Comparison of ENCODE assay signal across 11 cellular contexts in the genomic region with DNA sequence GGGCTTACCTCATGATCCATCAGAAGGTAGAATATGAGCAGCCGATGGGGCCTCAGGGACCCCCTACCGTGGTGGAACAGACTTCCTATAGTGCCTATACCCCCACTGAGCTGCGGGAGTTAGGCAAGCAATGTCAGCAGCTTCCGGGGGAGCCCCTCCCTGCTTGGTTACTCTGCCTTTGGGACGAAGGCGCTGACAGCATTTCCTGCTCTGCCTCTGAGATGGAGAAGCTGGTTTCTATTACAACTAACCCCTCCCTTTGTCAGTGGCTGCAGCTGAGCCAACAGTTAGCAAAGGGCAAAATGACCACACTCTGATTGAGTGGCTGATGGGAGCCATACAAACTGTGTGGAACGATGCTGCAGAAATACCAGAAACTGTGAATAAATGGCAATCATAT.
DNase-seq lines count a peak whose midpoint lies in the region; ATAC-seq and TF ChIP-seq lines count a peak whose summit lies in the region.
"Had no signal": no experiment of that assay in that cellular context is flagged by ENCODE, and none has a peak within 500 bp of the region (broad histone marks: within the 10 kb centered on the region; RNA-seq: fewer than 3 reads in every experiment).

No MANE protein-coding gene starts in this region.

- no peak overlapping the region for H2AFZ ChIP-seq in fibroblast of lung (ENCODE audit: low read length)

- intact Hi-C loops in Right ventricle myocardium inferior (cut with DNase I): no loop called here
- intact Hi-C loops in cardiac septum (cut with DNase I): no loop called here
- intact Hi-C loops in natural killer cell (cut with micrococcal nuclease): no loop called here

- TF ChIP-seq CTCF in fibroblast of lung (conservative IDR thresholded peaks at IDR 0.05 in 1 of 2, IDR thresholded peaks at IDR 0.05 in 1 of 2; ENCODE audit: low read depth in 1 of 2, low read length in 2 of 2): no peak
- TF ChIP-seq CTCF in tibial nerve (IDR thresholded peaks at IDR 0.05): no peak
- no peak for TF ChIP-seq CTCF in natural killer cell (IDR thresholded peaks at IDR 0.05)

- no peak overlapping the region for H3K4me3 Mint-ChIP-seq in natural killer cell

- H3K4me1 ChIP-seq in fibroblast of lung (ENCODE audit: control insufficient read depth, extremely low read depth, insufficient read depth, low read length) (no peaks in the 10 kb centered on the region), tibial nerve (peaks cover 0 to 11% (median 0%) of the 10 kb centered on the region in 4 donors)
- H3K4me1 ChIP-seq: esophagus squamous epithelium had no signal

- ATAC-seq in Right ventricle myocardium inferior: peak; percentile 92
- no peak for ATAC-seq in natural killer cell
- ATAC-seq in HG02588 (IDR thresholded peaks at IDR 0.05; ENCODE audit: unreplicated experiment): no peak
- no peak for ATAC-seq in HG02678 (IDR thresholded peaks at IDR 0.05; ENCODE audit: unreplicated experiment)

- H4K20me1 ChIP-seq in fibroblast of lung (ENCODE audit: control insufficient read depth, extremely low read depth, insufficient read depth, low read length): no peaks in the 10 kb centered on the region

- no peak overlapping the region for H3K4me2 ChIP-seq in fibroblast of lung (ENCODE audit: extremely low read depth, insufficient read depth, low read length)

- no peaks in the 10 kb centered on the region for H3K4me1 Mint-ChIP-seq in natural killer cell

- H3K27me3 ChIP-seq in fibroblast of lung (ENCODE audit: control insufficient read depth, insufficient read depth, low read length): no peaks in the 10 kb centered on the region
- no peaks in the 10 kb centered on the region for H3K27me3 ChIP-seq in tibial nerve
- H3K27me3 ChIP-seq: esophagus squamous epithelium, tibial artery had no signal

- H3K4me3 ChIP-seq in Jurkat, Clone E6-1 (ENCODE audit: low read length): no peak overlapping the region
- H3K4me3 ChIP-seq in fibroblast of lung (replicated peaks in 1 of 4; ENCODE audit: control extremely low read depth in 1 of 4, insufficient read depth in 1 of 4, low read depth in 3 of 4, low read length in 4 of 4) (no peak overlapping the region), tibial nerve (no peak overlapping the region)
- H3K4me3 ChIP-seq: esophagus squamous epithelium, tibial artery had no signal

- DNase-seq in Right ventricle myocardium inferior (ENCODE audit: missing footprints) (peak; percentile 82), cardiac septum (ENCODE audit: low spot score) (no peak), fibroblast of lung (ENCODE audit: low read depth in 2 of 2) (peak; percentile 9 to 48), tibial nerve (ENCODE audit: low spot score in 2 of 2) (peak; percentile 13 to 18), natural killer cell (no peak)
- DNase-seq in Jurkat, Clone E6-1 (ENCODE audit: low read depth, low spot score): peak; percentile 52
- DNase-seq: esophagus squamous epithelium, NCI-H526 treated with DMSO at 0.1 percent for 48 hours had no signal

- TF ChIP-seq POLR2A in tibial nerve (IDR thresholded peaks at IDR 0.05): no peak

- no peaks in the 10 kb centered on the region for H3K79me2 ChIP-seq in fibroblast of lung (ENCODE audit: control insufficient read depth, insufficient read depth, low read length)

- no peaks in the 10 kb centered on the region for H3K36me3 Mint-ChIP-seq in natural killer cell

- H3K9me3 Mint-ChIP-seq in natural killer cell: no peaks in the 10 kb centered on the region

- H3K27ac ChIP-seq in fibroblast of lung (ENCODE audit: insufficient read depth, low read length) (no peak overlapping the region), tibial nerve (no peak overlapping the region)
- H3K27ac ChIP-seq: esophagus squamous epithelium, tibial artery had no signal

- no peak overlapping the region for H3K27ac Mint-ChIP-seq in natural killer cell

- H3K36me3 ChIP-seq in fibroblast of lung (ENCODE audit: control insufficient read depth, insufficient read depth, low read length): no peaks in the 10 kb centered on the region
- no peaks in the 10 kb centered on the region for H3K36me3 ChIP-seq in tibial nerve
- H3K36me3 ChIP-seq: esophagus squamous epithelium, tibial artery had no signal

- TF ChIP-seq EP300 in tibial nerve (IDR thresholded peaks at IDR 0.05): no peak

- H3K9me3 ChIP-seq in fibroblast of lung (ENCODE audit: control insufficient read depth, insufficient read depth, low read depth, low read length): no peaks in the 10 kb centered on the region
- no peaks in the 10 kb centered on the region for H3K9me3 ChIP-seq in tibial nerve
- H3K9me3 ChIP-seq: esophagus squamous epithelium, tibial artery had no signal

- H3K9ac ChIP-seq in fibroblast of lung (ENCODE audit: insufficient read depth, low read length): no peak overlapping the region

- 0 to 41% methylated on average over 1 to 5 of the region's 7 CpGs for WGBS in tibial nerve, 2 donors

- no peaks in the 10 kb centered on the region for H3K27me3 Mint-ChIP-seq in natural killer cell (ENCODE audit: low read depth in 2 of 2)

Comparison
In these comparisons a context has a peak if more than half of its experiments do, and no peak if none do; other contexts are left out.
1. DNase-seq: peak in Right ventricle myocardium inferior (single experiment), Jurkat, Clone E6-1 (single experiment), fibroblast of lung (2 of 2) and tibial nerve (2 of 2); none in cardiac septum (single experiment) and natural killer cell (single experiment).